In genomic region chr19:11261431-11261901, GRCh38 we compare ENCODE assay signal across 8 cellular contexts. TPM values are rescaled to one million over a fixed set of nuclear protein-coding genes. Genes with fewer than 3 reads are reported as not detected.
DNase-seq lines count a peak whose midpoint lies in the region; ATAC-seq and FAIRE-seq lines count a peak whose summit lies in the region.

No MANE protein-coding gene starts in this region.

- H3K27me3 ChIP-seq in H7 (ENCODE audit: control insufficient read depth, insufficient read depth, low read length) (no peaks in the 10 kb centered on the region), iPS-15b (ENCODE audit: control insufficient read depth, insufficient read depth, low read length) (no peaks in the 10 kb centered on the region)

- no peak overlapping the region for H3K9ac ChIP-seq in iPS-15b (ENCODE audit: low read depth, low read length)

- peak overlapping the region; percentile 52 to 94 (median 82) for H3K27ac ChIP-seq in skin epidermis

- no peaks in the 10 kb centered on the region for H3K36me3 ChIP-seq in H7 (replicated peaks; ENCODE audit: control insufficient read depth, insufficient read depth, low read length)
- no peaks in the 10 kb centered on the region for H3K36me3 ChIP-seq in iPS-15b (ENCODE audit: control insufficient read depth, insufficient read depth, low read length)

- H3K4me3 Mint-ChIP-seq in activated naive CD8-positive, alpha-beta T cell treated with anti-CD3 and anti-CD28 coated beads, Interleukin-2, amount 10 ng/mL, durations not matched to agents 7 days and 5 days, result peak overlapping the region; percentile 37

- POLR2A ChIA-PET in activated naive CD8-positive, alpha-beta T cell treated with anti-CD3 and anti-CD28 coated beads, Interleukin-2, amount 10 ng/mL, durations not matched to agents 7 days and 5 days (lab: Charles Lee), result no interaction called here

- peak overlapping the region; percentile 78 for H3K4me3 ChIP-seq in H7 (ENCODE audit: insufficient read depth, low read depth, low read length)
- H3K4me3 ChIP-seq in iPS-15b (ENCODE audit: low read depth, low read length), result peak overlapping the region; percentile 81
- H3K4me3 ChIP-seq in skin epidermis, result peak overlapping the region; percentile 59 to 88 (median 69)

- H3K9me3 Mint-ChIP-seq in activated naive CD8-positive, alpha-beta T cell treated with anti-CD3 and anti-CD28 coated beads, Interleukin-2, amount 10 ng/mL, durations not matched to agents 7 days and 5 days, result no peaks in the 10 kb centered on the region

- H3K27me3 Mint-ChIP-seq in activated naive CD8-positive, alpha-beta T cell treated with anti-CD3 and anti-CD28 coated beads, Interleukin-2, amount 10 ng/mL, durations not matched to agents 7 days and 5 days, result peaks cover 54% of the 10 kb centered on the region

- H3K4me1 Mint-ChIP-seq in activated naive CD8-positive, alpha-beta T cell treated with anti-CD3 and anti-CD28 coated beads, Interleukin-2, amount 10 ng/mL, durations not matched to agents 7 days and 5 days, result peaks cover 1% of the 10 kb centered on the region

- DNase-seq in H7, result peak; percentile 79
- no peak for DNase-seq in activated naive CD8-positive, alpha-beta T cell treated with anti-CD3 and anti-CD28 coated beads, Interleukin-2, amount 10 ng/mL, durations not matched to agents 7 days and 5 days
- DNase-seq in cerebellar nuclear complex (lab: John Stamatoyannopoulos, UW), result no peak
- no peak for DNase-seq in urothelium cell line (ENCODE audit: low spot score)

- H3K9me3 ChIP-seq in iPS-15b (ENCODE audit: control insufficient read depth, insufficient read depth, low read length), result no peaks in the 10 kb centered on the region

- no peaks in the 10 kb centered on the region for H3K4me1 ChIP-seq in iPS-15b (ENCODE audit: control insufficient read depth, insufficient read depth, low read length)

- no peak for FAIRE-seq in urothelium cell line (lab: Jason Lieb, UNC)

- H3K27ac Mint-ChIP-seq in activated naive CD8-positive, alpha-beta T cell treated with anti-CD3 and anti-CD28 coated beads, Interleukin-2, amount 10 ng/mL, durations not matched to agents 7 days and 5 days, result no peak overlapping the region

- no peaks in the 10 kb centered on the region for H3K36me3 Mint-ChIP-seq in activated naive CD8-positive, alpha-beta T cell treated with anti-CD3 and anti-CD28 coated beads, Interleukin-2, amount 10 ng/mL, durations not matched to agents 7 days and 5 days

- ATAC-seq in activated naive CD8-positive, alpha-beta T cell treated with anti-CD3 and anti-CD28 coated beads, Interleukin-2, amount 10 ng/mL, durations not matched to agents 7 days and 5 days (ENCODE audit: low read depth), result no peak
- ATAC-seq in GM18909 (IDR thresholded peaks at IDR 0.05; ENCODE audit: poor library complexity, unreplicated experiment) (no peak), GM18907 (IDR thresholded peaks at IDR 0.05; ENCODE audit: unreplicated experiment) (no peak)

RNA-seq across cellular contexts. Expression of gene DOCK6, which starts 0.9 kb away (rescaled TPM):
- total RNA-seq in H7 (2014; rRNA removed; shearing (Covaris generic)), result 26.9 and 33.7 TPM in 2 replicates
- under 1 TPM; 0.43 to 0.72 TPM for total RNA-seq in activated naive CD8-positive, alpha-beta T cell treated with anti-CD3 and anti-CD28 coated beads, Interleukin-2, amount 10 ng/mL, durations not matched to agents 7 days and 5 days

RNA-seq across cellular contexts. Expression of gene ANGPTL8, which starts 22.0 kb away (rescaled TPM):
- total RNA-seq in H7 (2014; rRNA removed; shearing (Covaris generic)), result not detected in 2 replicates
- total RNA-seq in activated naive CD8-positive, alpha-beta T cell treated with anti-CD3 and anti-CD28 coated beads, Interleukin-2, amount 10 ng/mL, durations not matched to agents 7 days and 5 days, result not detected

RNA-seq across cellular contexts. Expression of gene TSPAN16, which starts 34.5 kb away (rescaled TPM):
- not detected in 2 replicates for total RNA-seq in H7 (2014; rRNA removed; shearing (Covaris generic))
- not detected for total RNA-seq in activated naive CD8-positive, alpha-beta T cell treated with anti-CD3 and anti-CD28 coated beads, Interleukin-2, amount 10 ng/mL, durations not matched to agents 7 days and 5 days

Comparison
In these comparisons a context has a peak if more than half of its experiments do, and no peak if none do; other contexts are left out.
1. RNA of gene DOCK6, which starts 0.9 kb away (total RNA-seq): 26.9 to 33.7 TPM in H7; 0.43 to 0.72 TPM in activated naive CD8-positive, alpha-beta T cell treated with anti-CD3 and anti-CD28 coated beads, Interleukin-2, amount 10 ng/mL, durations not matched to agents 7 days and 5 days; every median in the first group is over 10 times any median in the second.
2. Peak in every context shown above with its lines, with median percentiles within 50 percentile points of each other: H3K4me3 ChIP-seq.